ENCODE assay signal across 1 cellular context in the genomic region with DNA sequence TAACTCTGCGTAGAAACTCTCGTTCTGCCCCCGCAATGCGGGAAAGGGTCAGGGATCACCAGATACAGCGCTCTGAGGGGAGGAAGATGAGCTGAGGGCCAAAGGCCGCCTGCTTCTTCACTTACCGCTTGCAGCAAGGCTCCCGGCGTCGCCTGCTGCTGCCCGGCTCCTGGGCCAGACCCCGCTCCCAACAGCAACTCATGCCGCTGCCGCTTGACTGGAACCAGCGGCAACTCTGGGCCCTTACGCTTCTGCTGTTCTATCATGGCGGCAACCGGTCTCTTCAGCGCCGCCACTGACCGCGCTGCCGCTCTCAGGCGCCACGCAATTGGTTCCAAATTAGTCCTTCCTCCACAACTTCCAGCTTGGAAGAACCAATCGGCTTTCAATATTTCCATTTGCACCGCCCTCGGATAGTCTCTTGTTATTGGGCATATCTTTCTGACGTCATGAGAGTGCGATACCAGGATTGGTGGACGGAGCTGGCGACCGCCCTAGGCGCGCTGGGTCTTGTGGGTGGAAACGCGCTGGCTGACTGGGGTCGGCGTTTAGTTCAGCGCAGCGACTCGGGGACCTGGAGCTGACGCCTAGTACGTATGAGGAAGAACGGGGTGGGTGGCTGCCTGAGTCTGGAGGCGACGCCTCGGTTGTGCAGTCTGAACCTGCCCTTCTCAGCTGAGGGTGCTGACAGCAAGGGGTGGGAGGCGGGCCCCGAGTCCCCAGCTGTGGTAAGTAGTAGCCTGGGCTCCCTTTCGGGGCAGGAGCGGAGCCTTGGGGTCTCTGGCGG.
TF ChIP-seq lines count a peak whose summit lies in the region.

A gene (minus strand): TSS at position 303 of the 787 bp plus-strand sequence. CDS start 37 bp downstream, at position 266.
A gene with protein sequence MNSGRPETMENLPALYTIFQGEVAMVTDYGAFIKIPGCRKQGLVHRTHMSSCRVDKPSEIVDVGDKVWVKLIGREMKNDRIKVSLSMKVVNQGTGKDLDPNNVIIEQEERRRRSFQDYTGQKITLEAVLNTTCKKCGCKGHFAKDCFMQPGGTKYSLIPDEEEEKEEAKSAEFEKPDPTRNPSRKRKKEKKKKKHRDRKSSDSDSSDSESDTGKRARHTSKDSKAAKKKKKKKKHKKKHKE (plus strand): TSS at position 547 of the 787 bp plus-strand sequence. CDS start 13,067 bp downstream, outside the sequence.

TF ChIP-seq in K562, 482 proteins besides CTCF, POLR2A, EP300 and RAD21 (continued from another document and continues in another):
- TF ChIP-seq, protein P1, sequence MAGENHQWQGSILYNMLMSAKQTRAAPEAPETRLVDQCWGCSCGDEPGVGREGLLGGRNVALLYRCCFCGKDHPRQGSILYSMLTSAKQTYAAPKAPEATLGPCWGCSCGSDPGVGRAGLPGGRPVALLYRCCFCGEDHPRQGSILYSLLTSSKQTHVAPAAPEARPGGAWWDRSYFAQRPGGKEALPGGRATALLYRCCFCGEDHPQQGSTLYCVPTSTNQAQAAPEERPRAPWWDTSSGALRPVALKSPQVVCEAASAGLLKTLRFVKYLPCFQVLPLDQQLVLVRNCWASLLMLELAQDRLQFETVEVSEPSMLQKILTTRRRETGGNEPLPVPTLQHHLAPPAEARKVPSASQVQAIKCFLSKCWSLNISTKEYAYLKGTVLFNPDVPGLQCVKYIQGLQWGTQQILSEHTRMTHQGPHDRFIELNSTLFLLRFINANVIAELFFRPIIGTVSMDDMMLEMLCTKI (IDR thresholded peaks at IDR 0.05; ENCODE audit: partially characterized antibody): no peak
- TF ChIP-seq, protein P2, sequence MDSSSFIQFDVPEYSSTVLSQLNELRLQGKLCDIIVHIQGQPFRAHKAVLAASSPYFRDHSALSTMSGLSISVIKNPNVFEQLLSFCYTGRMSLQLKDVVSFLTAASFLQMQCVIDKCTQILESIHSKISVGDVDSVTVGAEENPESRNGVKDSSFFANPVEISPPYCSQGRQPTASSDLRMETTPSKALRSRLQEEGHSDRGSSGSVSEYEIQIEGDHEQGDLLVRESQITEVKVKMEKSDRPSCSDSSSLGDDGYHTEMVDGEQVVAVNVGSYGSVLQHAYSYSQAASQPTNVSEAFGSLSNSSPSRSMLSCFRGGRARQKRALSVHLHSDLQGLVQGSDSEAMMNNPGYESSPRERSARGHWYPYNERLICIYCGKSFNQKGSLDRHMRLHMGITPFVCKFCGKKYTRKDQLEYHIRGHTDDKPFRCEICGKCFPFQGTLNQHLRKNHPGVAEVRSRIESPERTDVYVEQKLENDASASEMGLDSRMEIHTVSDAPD (CRISPR knock-in tag; IDR thresholded peaks at IDR 0.05): no peak
- TF ChIP-seq POLR3A (IDR thresholded peaks at IDR 0.05; ENCODE audit: borderline replicate concordance, extremely low read depth, insufficient read depth, insufficient read length): no peak
- 0 out of 2 replicates have a peak, but pooled peaks have one; percentile 18 for TF ChIP-seq ZNF583 (CRISPR knock-in tag; IDR thresholded peaks at IDR 0.05)
- no peak for TF ChIP-seq NFATC3 (IDR thresholded peaks at IDR 0.05)
- TF ChIP-seq ZNF282 (CRISPR knock-in tag; IDR thresholded peaks at IDR 0.05): no peak
- TF ChIP-seq, protein P3, sequence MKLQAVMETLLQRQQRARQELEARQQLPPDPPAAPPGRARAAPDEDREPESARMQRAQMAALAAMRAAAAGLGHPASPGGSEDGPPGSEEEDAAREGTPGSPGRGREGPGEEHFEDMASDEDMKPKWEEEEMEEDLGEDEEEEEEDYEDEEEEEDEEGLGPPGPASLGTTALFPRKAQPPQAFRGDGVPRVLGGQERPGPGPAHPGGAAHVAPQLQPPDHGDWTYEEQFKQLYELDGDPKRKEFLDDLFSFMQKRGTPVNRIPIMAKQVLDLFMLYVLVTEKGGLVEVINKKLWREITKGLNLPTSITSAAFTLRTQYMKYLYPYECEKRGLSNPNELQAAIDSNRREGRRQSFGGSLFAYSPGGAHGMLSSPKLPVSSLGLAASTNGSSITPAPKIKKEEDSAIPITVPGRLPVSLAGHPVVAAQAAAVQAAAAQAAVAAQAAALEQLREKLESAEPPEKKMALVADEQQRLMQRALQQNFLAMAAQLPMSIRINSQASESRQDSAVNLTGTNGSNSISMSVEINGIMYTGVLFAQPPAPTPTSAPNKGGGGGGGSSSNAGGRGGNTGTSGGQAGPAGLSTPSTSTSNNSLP (IDR thresholded peaks at IDR 0.05; ENCODE audit: borderline replicate concordance, low read depth, low read length): no peak
- peak; percentile 99 for TF ChIP-seq SUPT5H (IDR thresholded peaks at IDR 0.05)
- no peak for TF ChIP-seq ETV1 (tag; conservative IDR thresholded peaks at IDR 0.05; ENCODE audit: low read depth)
- TF ChIP-seq MEIS2 (IDR thresholded peaks at IDR 0.05; ENCODE audit: partially characterized antibody): no peak
- TF ChIP-seq, protein P4, sequence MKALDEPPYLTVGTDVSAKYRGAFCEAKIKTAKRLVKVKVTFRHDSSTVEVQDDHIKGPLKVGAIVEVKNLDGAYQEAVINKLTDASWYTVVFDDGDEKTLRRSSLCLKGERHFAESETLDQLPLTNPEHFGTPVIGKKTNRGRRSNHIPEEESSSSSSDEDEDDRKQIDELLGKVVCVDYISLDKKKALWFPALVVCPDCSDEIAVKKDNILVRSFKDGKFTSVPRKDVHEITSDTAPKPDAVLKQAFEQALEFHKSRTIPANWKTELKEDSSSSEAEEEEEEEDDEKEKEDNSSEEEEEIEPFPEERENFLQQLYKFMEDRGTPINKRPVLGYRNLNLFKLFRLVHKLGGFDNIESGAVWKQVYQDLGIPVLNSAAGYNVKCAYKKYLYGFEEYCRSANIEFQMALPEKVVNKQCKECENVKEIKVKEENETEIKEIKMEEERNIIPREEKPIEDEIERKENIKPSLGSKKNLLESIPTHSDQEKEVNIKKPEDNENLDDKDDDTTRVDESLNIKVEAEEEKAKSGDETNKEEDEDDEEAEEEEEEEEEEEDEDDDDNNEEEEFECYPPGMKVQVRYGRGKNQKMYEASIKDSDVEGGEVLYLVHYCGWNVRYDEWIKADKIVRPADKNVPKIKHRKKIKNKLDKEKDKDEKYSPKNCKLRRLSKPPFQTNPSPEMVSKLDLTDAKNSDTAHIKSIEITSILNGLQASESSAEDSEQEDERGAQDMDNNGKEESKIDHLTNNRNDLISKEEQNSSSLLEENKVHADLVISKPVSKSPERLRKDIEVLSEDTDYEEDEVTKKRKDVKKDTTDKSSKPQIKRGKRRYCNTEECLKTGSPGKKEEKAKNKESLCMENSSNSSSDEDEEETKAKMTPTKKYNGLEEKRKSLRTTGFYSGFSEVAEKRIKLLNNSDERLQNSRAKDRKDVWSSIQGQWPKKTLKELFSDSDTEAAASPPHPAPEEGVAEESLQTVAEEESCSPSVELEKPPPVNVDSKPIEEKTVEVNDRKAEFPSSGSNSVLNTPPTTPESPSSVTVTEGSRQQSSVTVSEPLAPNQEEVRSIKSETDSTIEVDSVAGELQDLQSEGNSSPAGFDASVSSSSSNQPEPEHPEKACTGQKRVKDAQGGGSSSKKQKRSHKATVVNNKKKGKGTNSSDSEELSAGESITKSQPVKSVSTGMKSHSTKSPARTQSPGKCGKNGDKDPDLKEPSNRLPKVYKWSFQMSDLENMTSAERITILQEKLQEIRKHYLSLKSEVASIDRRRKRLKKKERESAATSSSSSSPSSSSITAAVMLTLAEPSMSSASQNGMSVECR (CRISPR knock-in tag; IDR thresholded peaks at IDR 0.05): peak; percentile 90
- TF ChIP-seq KAT8 (IDR thresholded peaks at IDR 0.05; ENCODE audit: low read depth): no peak
- no peak for TF ChIP-seq BMI1 (IDR thresholded peaks at IDR 0.05; ENCODE audit: low read length)
- no peak for TF ChIP-seq RBM17 (IDR thresholded peaks at IDR 0.05; ENCODE audit: borderline replicate concordance, low read depth, low read length)
- peak; percentile 82 to 86 for TF ChIP-seq NRF1 (conservative IDR thresholded peaks at IDR 0.05 in 1 of 2, IDR thresholded peaks at IDR 0.05 in 1 of 2)
- TF ChIP-seq, protein P5, sequence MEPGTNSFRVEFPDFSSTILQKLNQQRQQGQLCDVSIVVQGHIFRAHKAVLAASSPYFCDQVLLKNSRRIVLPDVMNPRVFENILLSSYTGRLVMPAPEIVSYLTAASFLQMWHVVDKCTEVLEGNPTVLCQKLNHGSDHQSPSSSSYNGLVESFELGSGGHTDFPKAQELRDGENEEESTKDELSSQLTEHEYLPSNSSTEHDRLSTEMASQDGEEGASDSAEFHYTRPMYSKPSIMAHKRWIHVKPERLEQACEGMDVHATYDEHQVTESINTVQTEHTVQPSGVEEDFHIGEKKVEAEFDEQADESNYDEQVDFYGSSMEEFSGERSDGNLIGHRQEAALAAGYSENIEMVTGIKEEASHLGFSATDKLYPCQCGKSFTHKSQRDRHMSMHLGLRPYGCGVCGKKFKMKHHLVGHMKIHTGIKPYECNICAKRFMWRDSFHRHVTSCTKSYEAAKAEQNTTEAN (CRISPR knock-in tag; IDR thresholded peaks at IDR 0.05): no peak
- peak; percentile 82; the same call in 1 of the 2 replicates for TF ChIP-seq KAT7 (CRISPR knock-in tag; IDR thresholded peaks at IDR 0.05; ENCODE audit: borderline replicate concordance)
- peak; percentile 16; the same call in 1 of the 2 replicates for TF ChIP-seq ZNF24 (IDR thresholded peaks at IDR 0.05)
- TF ChIP-seq TFAM (CRISPR knock-in tag; conservative IDR thresholded peaks at IDR 0.05): no peak
- no peak for TF ChIP-seq ZNF778 (CRISPR knock-in tag; IDR thresholded peaks at IDR 0.05)
- TF ChIP-seq FOXA1 (IDR thresholded peaks at IDR 0.05; ENCODE audit: borderline replicate concordance): no peak
- TF ChIP-seq POLR2AphosphoS2 (IDR thresholded peaks at IDR 0.05; ENCODE audit: low read length): no peak; the same call in 1 of the 2 replicates
- TF ChIP-seq SLC30A9 (CRISPR knock-in tag; IDR thresholded peaks at IDR 0.05): no peak
- peak; percentile 90 for TF ChIP-seq FOS (IDR thresholded peaks at IDR 0.05; ENCODE audit: extremely low read depth, insufficient read length)
- no peak for TF ChIP-seq STAT5B (CRISPR knock-in tag; IDR thresholded peaks at IDR 0.05)
- no peak for TF ChIP-seq SREBF2 (CRISPR knock-in tag; IDR thresholded peaks at IDR 0.05)
- TF ChIP-seq, protein P6, sequence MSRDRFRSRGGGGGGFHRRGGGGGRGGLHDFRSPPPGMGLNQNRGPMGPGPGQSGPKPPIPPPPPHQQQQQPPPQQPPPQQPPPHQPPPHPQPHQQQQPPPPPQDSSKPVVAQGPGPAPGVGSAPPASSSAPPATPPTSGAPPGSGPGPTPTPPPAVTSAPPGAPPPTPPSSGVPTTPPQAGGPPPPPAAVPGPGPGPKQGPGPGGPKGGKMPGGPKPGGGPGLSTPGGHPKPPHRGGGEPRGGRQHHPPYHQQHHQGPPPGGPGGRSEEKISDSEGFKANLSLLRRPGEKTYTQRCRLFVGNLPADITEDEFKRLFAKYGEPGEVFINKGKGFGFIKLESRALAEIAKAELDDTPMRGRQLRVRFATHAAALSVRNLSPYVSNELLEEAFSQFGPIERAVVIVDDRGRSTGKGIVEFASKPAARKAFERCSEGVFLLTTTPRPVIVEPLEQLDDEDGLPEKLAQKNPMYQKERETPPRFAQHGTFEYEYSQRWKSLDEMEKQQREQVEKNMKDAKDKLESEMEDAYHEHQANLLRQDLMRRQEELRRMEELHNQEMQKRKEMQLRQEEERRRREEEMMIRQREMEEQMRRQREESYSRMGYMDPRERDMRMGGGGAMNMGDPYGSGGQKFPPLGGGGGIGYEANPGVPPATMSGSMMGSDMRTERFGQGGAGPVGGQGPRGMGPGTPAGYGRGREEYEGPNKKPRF (IDR thresholded peaks at IDR 0.05; ENCODE audit: low read depth, low read length): no peak
- TF ChIP-seq PPARD (CRISPR knock-in tag; IDR thresholded peaks at IDR 0.05): no peak
- TF ChIP-seq IRF2 (CRISPR knock-in tag; IDR thresholded peaks at IDR 0.05): no peak
- TF ChIP-seq CTBP1 (IDR thresholded peaks at IDR 0.05; ENCODE audit: borderline replicate concordance): peak; percentile 60
- TF ChIP-seq NBN (IDR thresholded peaks at IDR 0.05; ENCODE audit: low read depth): no peak; the same call in 1 of the 2 replicates
- no peak for TF ChIP-seq PURB (CRISPR knock-in tag; IDR thresholded peaks at IDR 0.05; ENCODE audit: low read depth)
- TF ChIP-seq CBX8 (IDR thresholded peaks at IDR 0.05; ENCODE audit: borderline replicate concordance, extremely low read depth, low read depth, low read length, poor library complexity, severe bottlenecking): no peak
- TF ChIP-seq XRCC3 (IDR thresholded peaks at IDR 0.05): no peak
- TF ChIP-seq FOXP1 (CRISPR knock-in tag; IDR thresholded peaks at IDR 0.05): peak; percentile 34; the same call in 1 of the 2 replicates
- TF ChIP-seq ZNF311 (CRISPR knock-in tag; IDR thresholded peaks at IDR 0.05): no peak
- TF ChIP-seq PTBP1 (IDR thresholded peaks at IDR 0.05; ENCODE audit: low read depth, low read length): no peak
- no peak for TF ChIP-seq CCNT2 (IDR thresholded peaks at IDR 0.05; ENCODE audit: borderline replicate concordance, extremely low read depth, insufficient read length, low read depth, low read length)
- TF ChIP-seq ZNF347 (CRISPR knock-in tag; IDR thresholded peaks at IDR 0.05; ENCODE audit: low read depth): no peak
- TF ChIP-seq, protein P7, sequence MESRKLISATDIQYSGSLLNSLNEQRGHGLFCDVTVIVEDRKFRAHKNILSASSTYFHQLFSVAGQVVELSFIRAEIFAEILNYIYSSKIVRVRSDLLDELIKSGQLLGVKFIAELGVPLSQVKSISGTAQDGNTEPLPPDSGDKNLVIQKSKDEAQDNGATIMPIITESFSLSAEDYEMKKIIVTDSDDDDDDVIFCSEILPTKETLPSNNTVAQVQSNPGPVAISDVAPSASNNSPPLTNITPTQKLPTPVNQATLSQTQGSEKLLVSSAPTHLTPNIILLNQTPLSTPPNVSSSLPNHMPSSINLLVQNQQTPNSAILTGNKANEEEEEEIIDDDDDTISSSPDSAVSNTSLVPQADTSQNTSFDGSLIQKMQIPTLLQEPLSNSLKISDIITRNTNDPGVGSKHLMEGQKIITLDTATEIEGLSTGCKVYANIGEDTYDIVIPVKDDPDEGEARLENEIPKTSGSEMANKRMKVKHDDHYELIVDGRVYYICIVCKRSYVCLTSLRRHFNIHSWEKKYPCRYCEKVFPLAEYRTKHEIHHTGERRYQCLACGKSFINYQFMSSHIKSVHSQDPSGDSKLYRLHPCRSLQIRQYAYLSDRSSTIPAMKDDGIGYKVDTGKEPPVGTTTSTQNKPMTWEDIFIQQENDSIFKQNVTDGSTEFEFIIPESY (CRISPR knock-in tag; IDR thresholded peaks at IDR 0.05): no peak
- no peak for TF ChIP-seq FOXJ2 (tag; IDR thresholded peaks at IDR 0.05)
- TF ChIP-seq ZC3H8 (IDR thresholded peaks at IDR 0.05): no peak
- no peak for TF ChIP-seq ZNF436 (CRISPR knock-in tag; IDR thresholded peaks at IDR 0.05)
- TF ChIP-seq FOXK1 (CRISPR knock-in tag; IDR thresholded peaks at IDR 0.05; ENCODE audit: borderline replicate concordance): 0 out of 2 replicates have a peak, but pooled peaks have one; percentile 40
- no peak for TF ChIP-seq ARID2 (IDR thresholded peaks at IDR 0.05)
- no peak for TF ChIP-seq SETDB1 (IDR thresholded peaks at IDR 0.05; ENCODE audit: low read length)
